8 cellular contexts compared by ENCODE assay signal in genomic region chr3:119497824-119498187, GRCh38. TPM values are rescaled to one million over a fixed set of nuclear protein-coding genes. Genes with fewer than 3 reads are reported as not detected.
DNase-seq lines count a peak whose midpoint lies in the region; ATAC-seq lines count a peak whose summit lies in the region.

No MANE protein-coding gene starts in this region.

- no peaks in the 10 kb centered on the region for H3K27me3 Mint-ChIP-seq in stimulated activated naive CD8-positive, alpha-beta T cell treated with anti-CD3 and anti-CD28 coated beads, Interleukin-15, Interleukin-2, amounts not matched to agents 100 ng/mL and 50 ng/mL, for 24 hours

- H3K9me3 Mint-ChIP-seq in stimulated activated naive CD8-positive, alpha-beta T cell treated with anti-CD3 and anti-CD28 coated beads, Interleukin-15, Interleukin-2, amounts not matched to agents 100 ng/mL and 50 ng/mL, for 24 hours = no peaks in the 10 kb centered on the region

- no peaks in the 10 kb centered on the region for H3K36me3 ChIP-seq in stomach smooth muscle (ENCODE audit: control insufficient read depth in 2 of 2, insufficient read depth in 2 of 2, low read length in 2 of 2)

- H3K9me3 ChIP-seq in stomach smooth muscle (ENCODE audit: control insufficient read depth in 2 of 2, low read length in 2 of 2) = no peaks in the 10 kb centered on the region

- intact Hi-C loops in left colon (cut with DNase I, micrococcal nuclease) = loop anchor here in 1 of 2 donors (10.0 kb wide), 1 partner anchor 177 kb away; the partner anchor contains the start of gene COX17

- H3K36me3 Mint-ChIP-seq in stimulated activated naive CD8-positive, alpha-beta T cell treated with anti-CD3 and anti-CD28 coated beads, Interleukin-15, Interleukin-2, amounts not matched to agents 100 ng/mL and 50 ng/mL, for 24 hours (ENCODE audit: low read depth) = peaks cover 29% of the 10 kb centered on the region

- H3K4me1 ChIP-seq in stomach smooth muscle (ENCODE audit: control insufficient read depth, insufficient read depth, low read length) = peaks cover 6% of the 10 kb centered on the region

- peak overlapping the region; percentile 98 for H3K27ac Mint-ChIP-seq in stimulated activated naive CD8-positive, alpha-beta T cell treated with anti-CD3 and anti-CD28 coated beads, Interleukin-15, Interleukin-2, amounts not matched to agents 100 ng/mL and 50 ng/mL, for 24 hours

- H3K27me3 ChIP-seq in stomach smooth muscle (ENCODE audit: control insufficient read depth in 1 of 2, insufficient read depth in 2 of 2, low read length in 2 of 2) = no peaks in the 10 kb centered on the region

- H3K27ac ChIP-seq in caudate nucleus (ENCODE audit: low read depth, low read length) = peak overlapping the region; percentile 24
- H3K27ac ChIP-seq in stomach smooth muscle (ENCODE audit: low read length) = peak overlapping the region; percentile 97

- H3K4me3 Mint-ChIP-seq in stimulated activated naive CD8-positive, alpha-beta T cell treated with anti-CD3 and anti-CD28 coated beads, Interleukin-15, Interleukin-2, amounts not matched to agents 100 ng/mL and 50 ng/mL, for 24 hours = peak overlapping the region; percentile 99

- H3K4me1 Mint-ChIP-seq in stimulated activated naive CD8-positive, alpha-beta T cell treated with anti-CD3 and anti-CD28 coated beads, Interleukin-15, Interleukin-2, amounts not matched to agents 100 ng/mL and 50 ng/mL, for 24 hours (ENCODE audit: low read depth) = peaks cover 56% of the 10 kb centered on the region

- no peak for ATAC-seq in stimulated activated naive CD8-positive, alpha-beta T cell treated with anti-CD3 and anti-CD28 coated beads, Interleukin-15, Interleukin-2, amounts not matched to agents 100 U/mL and 50 U/mL, for 24 hours
- ATAC-seq in left colon (peak; percentile 40), HG02981 (IDR thresholded peaks at IDR 0.05; ENCODE audit: unreplicated experiment) (no peak), HG03520 (IDR thresholded peaks at IDR 0.05; ENCODE audit: unreplicated experiment) (no peak)

- peak overlapping the region; percentile 48 to 100 for H3K9ac ChIP-seq in stomach smooth muscle (ENCODE audit: low read length in 2 of 2)

- H3K4me3 ChIP-seq in stomach smooth muscle (ENCODE audit: low read length in 2 of 2) = peak overlapping the region; percentile 99 to 100

- DNase-seq in stimulated activated naive CD8-positive, alpha-beta T cell treated with anti-CD3 and anti-CD28 coated beads, Interleukin-15, Interleukin-2, amounts not matched to agents 100 U/mL and 50 U/mL, for 24 hours = no peak
- DNase-seq in NCI-H1092 treated with DMSO at 0.1 percent for 48 hours (lab: John Stamatoyannopoulos, UW) = peak; percentile 26
- peak in 22 of 61 donors; percentile 1 to 37 (median 17) for DNase-seq in caudate nucleus (lab: John Stamatoyannopoulos, UW)
- DNase-seq in left colon = peak; percentile 30 to 60

RNA-seq across cellular contexts. Expression of gene TIMMDC1, which starts 0.5 kb away (rescaled TPM):
- 10 to 100 TPM; 91.4 to 92.4 TPM for total RNA-seq in left colon

RNA-seq across cellular contexts. Expression of gene POGLUT1, which starts 29.0 kb away (rescaled TPM):
- 10 to 100 TPM; 15.7 to 19.6 TPM for total RNA-seq in left colon

RNA-seq across cellular contexts. Expression of gene TMEM39A, which starts 34.4 kb away (rescaled TPM):
- total RNA-seq in left colon = 10 to 100 TPM; 26.3 to 37.3 TPM
